10 cellular contexts compared by ENCODE assay signal in genomic region chr2:54652540-54652939, GRCh38.
DNase-seq lines count a peak whose midpoint lies in the region; ATAC-seq and TF ChIP-seq lines count a peak whose summit lies in the region.
"Had no signal": no experiment of that assay in that cellular context is flagged by ENCODE, and none has a peak within 500 bp of the region (broad histone marks: within the 10 kb centered on the region; RNA-seq: fewer than 3 reads in every experiment).

No MANE protein-coding gene starts in this region.

- peak overlapping the region; percentile 3 for H3K27ac Mint-ChIP-seq in T-helper 17 cell

- 81 to 93% methylated on average over 1 of the region's 1 CpG for WGBS in testis, 2 donors

- peaks cover 14% of the 10 kb centered on the region for H3K36me3 Mint-ChIP-seq in T-helper 17 cell (ENCODE audit: low read depth)

- TF ChIP-seq POLR2A in testis (IDR thresholded peaks at IDR 0.05), result no peak

- no peak overlapping the region for H3K4me3 ChIP-seq in testis

- no peaks in the 10 kb centered on the region for H3K27me3 Mint-ChIP-seq in T-helper 17 cell

- peaks cover 4% of the 10 kb centered on the region for H3K36me3 ChIP-seq in testis (ENCODE audit: low read depth, missing control alignments)

- DNase-seq in T-helper 17 cell (no peak), testis (no peak), left ventricle myocardium superior (no peak), DMS114 treated with DMSO at 0.1 percent for 48 hours (lab: John Stamatoyannopoulos, UW; ENCODE audit: unreplicated experiment) (no peak), ureter (ENCODE audit: low spot score) (no peak)
- DNase-seq: NCI-H1048 had no signal

- intact Hi-C loops in testis (cut with DNase I; ENCODE audit: low total_unique reads), result no loop called here
- intact Hi-C loops in left ventricle myocardium superior (cut with micrococcal nuclease), result loop anchor here (10.0 kb wide), 1 partner anchor 128 kb away; no protein-coding TSS in a partner anchor

- no peaks in the 10 kb centered on the region for H3K27me3 ChIP-seq in testis

- H3K4me1 Mint-ChIP-seq in T-helper 17 cell, result peaks cover 5% of the 10 kb centered on the region

- ATAC-seq in GM18499 (IDR thresholded peaks at IDR 0.05; ENCODE audit: insufficient read depth, unreplicated experiment) (peak; percentile 84), GM19452 (IDR thresholded peaks at IDR 0.05; ENCODE audit: unreplicated experiment) (peak; percentile 88), HG02973 (IDR thresholded peaks at IDR 0.05; ENCODE audit: unreplicated experiment) (peak; percentile 91), T-helper 17 cell (no peak), left ventricle myocardium superior (no peak)

- H3K4me3 Mint-ChIP-seq in T-helper 17 cell, result no peak overlapping the region

- no peaks in the 10 kb centered on the region for H3K4me1 ChIP-seq in testis

- no peak overlapping the region for H3K27ac ChIP-seq in testis
- H3K27ac ChIP-seq: VCaP had no signal

- TF ChIP-seq CTCF in testis (IDR thresholded peaks at IDR 0.05), result no peak

- H3K9me3 ChIP-seq in T-helper 17 cell (ENCODE audit: control insufficient read depth, low read length, poor library complexity, severe bottlenecking) (no peaks in the 10 kb centered on the region), testis (no peaks in the 10 kb centered on the region)

Comparison
In these comparisons a context has a peak if more than half of its experiments do, and no peak if none do; other contexts are left out.
1. ATAC-seq: peak in GM18499 (single experiment), GM19452 (single experiment) and HG02973 (single experiment); none in T-helper 17 cell (single experiment) and left ventricle myocardium superior (single experiment).